Comparison of ENCODE assay signal across 6 cellular contexts in the genomic region with DNA sequence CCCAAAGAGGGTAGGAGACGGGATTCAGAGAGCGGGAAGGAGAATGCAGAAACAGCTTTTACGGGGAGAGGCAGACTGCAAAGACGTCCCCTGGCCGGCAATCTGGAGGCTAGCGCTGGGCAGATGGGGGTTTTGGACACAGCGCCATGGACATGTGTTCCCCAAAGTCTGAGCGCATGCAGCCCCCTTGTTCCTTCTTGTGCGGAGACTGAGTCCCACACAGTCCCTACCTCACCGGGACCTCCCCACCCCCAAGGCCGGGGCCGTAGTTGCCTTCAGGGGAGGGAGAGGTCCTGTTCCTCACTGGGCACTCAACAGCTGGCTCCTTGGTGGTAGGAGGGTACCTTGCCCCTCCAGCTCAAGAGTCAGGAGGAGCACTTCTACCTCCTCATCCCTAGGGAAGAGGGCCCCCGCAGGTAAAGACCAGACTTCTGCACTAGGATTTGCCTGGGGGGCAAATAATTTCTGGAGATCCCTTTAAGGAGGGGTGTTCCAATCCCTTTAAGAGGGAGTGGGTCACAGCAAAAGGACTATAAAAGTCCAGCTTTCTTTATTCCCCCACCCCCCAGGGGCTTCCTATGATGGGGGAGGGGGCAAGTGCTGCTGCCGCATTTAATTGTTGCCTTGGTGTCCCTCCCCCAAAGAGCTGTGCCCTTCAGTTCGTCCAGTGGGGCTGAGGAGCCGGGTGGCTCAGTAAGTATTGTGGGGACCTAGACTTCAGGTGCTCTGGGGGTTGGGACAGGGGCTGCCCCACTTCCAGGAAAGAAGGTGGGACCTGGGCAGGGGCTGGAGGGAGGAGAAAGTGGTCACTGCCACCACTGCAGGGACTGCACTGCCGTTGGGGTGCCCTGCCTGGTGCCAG. TPM values are rescaled to one million over a fixed set of nuclear protein-coding genes. Genes with fewer than 3 reads are reported as not detected.
DNase-seq lines count a peak whose midpoint lies in the region; ATAC-seq, FAIRE-seq and TF ChIP-seq lines count a peak whose summit lies in the region.

No MANE protein-coding gene starts in this region.

- H3K36me3 ChIP-seq in CD8-positive, alpha-beta memory T cell (ENCODE audit: insufficient read depth, low read length) = no peaks in the 10 kb centered on the region
- no peaks in the 10 kb centered on the region for H3K36me3 ChIP-seq in muscle layer of duodenum (ENCODE audit: control insufficient read depth in 1 of 2, insufficient read depth in 2 of 2, low read length in 2 of 2)
- H3K36me3 ChIP-seq in small intestine (ENCODE audit: control insufficient read depth in 2 of 2, insufficient read depth in 2 of 2, low read length in 2 of 2) = no peaks in the 10 kb centered on the region

- ATAC-seq in activated B cell treated with CpG ODN at 0.5 μM for 24 hours (ENCODE audit: low read depth) = no peak

- H3K9me3 ChIP-seq in CD8-positive, alpha-beta memory T cell (ENCODE audit: low read length) = no peaks in the 10 kb centered on the region
- H3K9me3 ChIP-seq in muscle layer of duodenum (ENCODE audit: control insufficient read depth in 1 of 2, low read length in 2 of 2) (no peaks in the 10 kb centered on the region), small intestine (ENCODE audit: control insufficient read depth, low read depth) (no peaks in the 10 kb centered on the region)

- H3K27me3 Mint-ChIP-seq in CD8-positive, alpha-beta memory T cell = peaks cover 11 to 15% of the 10 kb centered on the region in 2 donors
- H3K27me3 Mint-ChIP-seq in activated B cell treated with CpG ODN at 0.5 μM for 24 hours = peaks cover 27% of the 10 kb centered on the region

- no peak for TF ChIP-seq CTCF in activated B cell treated with CpG ODN at 0.5 μM for 24 hours (IDR thresholded peaks at IDR 0.05)

- DNase-seq in CD8-positive, alpha-beta memory T cell = no peak
- DNase-seq in activated B cell treated with CpG ODN at 0.5 μM for 24 hours (no peak), small intestine (no peak)
- no peak for DNase-seq in activated CD4-positive, CD25-positive, alpha-beta regulatory T cell (lab: John Stamatoyannopoulos, UW)
- no peak for DNase-seq in effector CD4-positive, alpha-beta T cell

- peak overlapping the region; percentile 45 for H3K4me3 ChIP-seq in CD8-positive, alpha-beta memory T cell (ENCODE audit: low read length)
- H3K4me3 ChIP-seq in muscle layer of duodenum (ENCODE audit: low read depth in 1 of 2, low read length in 2 of 2) (peak overlapping the region; percentile 44 to 69), small intestine (ENCODE audit: low read depth in 1 of 2, low read length in 2 of 2) (no peak overlapping the region)

- peak overlapping the region; percentile 65 to 81 (median 77) for H3K4me3 Mint-ChIP-seq in CD8-positive, alpha-beta memory T cell
- peak overlapping the region; percentile 58 for H3K4me3 Mint-ChIP-seq in activated B cell treated with CpG ODN at 0.5 μM for 24 hours

- CTCF ChIA-PET in CD8-positive, alpha-beta memory T cell (lab: Charles Lee) = interaction anchor here (1.0 kb wide), 1 partner anchor 69 kb away, joined by 3 read pairs; no protein-coding TSS in a partner anchor
- CTCF ChIA-PET in activated B cell treated with CpG ODN at 0.5 μM for 24 hours (lab: Charles Lee) = no interaction called here

- peak overlapping the region in 1 of 8 donors; percentile 35 for H3K27ac Mint-ChIP-seq in CD8-positive, alpha-beta memory T cell
- no peak overlapping the region for H3K27ac Mint-ChIP-seq in activated B cell treated with CpG ODN at 0.5 μM for 24 hours

- 11 to 29% (median 28%) methylated on average over 17 of the region's 17 CpGs for WGBS in small intestine, 3 donors

- peaks cover 28% of the 10 kb centered on the region for H3K4me1 ChIP-seq in CD8-positive, alpha-beta memory T cell (ENCODE audit: insufficient read depth, low read length)
- peaks cover 7 to 25% of the 10 kb centered on the region in 2 donors for H3K4me1 ChIP-seq in muscle layer of duodenum (ENCODE audit: control insufficient read depth in 1 of 2, insufficient read depth in 2 of 2, low read length in 2 of 2)
- peaks cover 0 to 3% of the 10 kb centered on the region in 2 donors for H3K4me1 ChIP-seq in small intestine (ENCODE audit: control insufficient read depth in 2 of 2, insufficient read depth in 1 of 2, low read depth in 1 of 2, low read length in 1 of 2)

- H3K36me3 Mint-ChIP-seq in CD8-positive, alpha-beta memory T cell = peaks cover 0 to 4% (median 3%) of the 10 kb centered on the region in 3 donors
- H3K36me3 Mint-ChIP-seq in activated B cell treated with CpG ODN at 0.5 μM for 24 hours (ENCODE audit: low read depth) = peaks cover 4% of the 10 kb centered on the region

- no peak for FAIRE-seq in small intestine (lab: Jason Lieb, UNC)

- peaks cover 0 to 3% (median 0%) of the 10 kb centered on the region in 5 donors for H3K9me3 Mint-ChIP-seq in CD8-positive, alpha-beta memory T cell
- no peaks in the 10 kb centered on the region for H3K9me3 Mint-ChIP-seq in activated B cell treated with CpG ODN at 0.5 μM for 24 hours

- peak overlapping the region; percentile 52 for H3K27ac ChIP-seq in CD8-positive, alpha-beta memory T cell (ENCODE audit: low read depth, low read length)
- H3K27ac ChIP-seq in muscle layer of duodenum (ENCODE audit: low read length) (no peak overlapping the region), small intestine (ENCODE audit: low read depth in 1 of 2, low read length in 1 of 2) (no peak overlapping the region)

- H3K27me3 ChIP-seq in CD8-positive, alpha-beta memory T cell (ENCODE audit: insufficient read depth, low read length, poor library complexity, severe bottlenecking) = peaks cover 6% of the 10 kb centered on the region
- peaks cover 27% of the 10 kb centered on the region for H3K27me3 ChIP-seq in muscle layer of duodenum (ENCODE audit: low read depth, low read length)
- peaks cover 0 to 12% of the 10 kb centered on the region in 2 donors for H3K27me3 ChIP-seq in small intestine (ENCODE audit: control insufficient read depth in 2 of 2, insufficient read depth in 2 of 2, low read length in 2 of 2)

- peaks cover 31 to 46% (median 36%) of the 10 kb centered on the region in 3 donors for H3K4me1 Mint-ChIP-seq in CD8-positive, alpha-beta memory T cell
- peaks cover 39% of the 10 kb centered on the region for H3K4me1 Mint-ChIP-seq in activated B cell treated with CpG ODN at 0.5 μM for 24 hours

- intact Hi-C loops in activated B cell treated with CpG ODN at 0.5 μM for 24 hours (cut with micrococcal nuclease) = loop anchor here (10.0 kb wide), 1 partner anchor 652 kb away; a partner anchor contains a TSS

- POLR2A ChIA-PET in CD8-positive, alpha-beta memory T cell (lab: Charles Lee) = interaction anchor here (0.5 kb wide), 1 partner anchor 12 kb away, joined by 4 read pairs; no protein-coding TSS in a partner anchor
- POLR2A ChIA-PET in activated B cell treated with CpG ODN at 0.5 μM for 24 hours (lab: Charles Lee) = no interaction called here

RNA-seq across cellular contexts. Expression of a gene that starts 3.6 kb away (rescaled TPM):
- 10 to 100 TPM; 23.6 to 24.9 TPM for total RNA-seq in CD8-positive, alpha-beta memory T cell
- 4.1 TPM for polyA plus RNA-seq in CD8-positive, alpha-beta memory T cell
- total RNA-seq in activated B cell treated with CpG ODN at 0.5 μM for 24 hours = 27.5 and 28.4 TPM in 2 replicates
- polyA plus RNA-seq in small intestine = 10 to 100 TPM; 10.7 to 13.3 (median 11.6) TPM

RNA-seq across cellular contexts. Expression of a gene that starts 31.5 kb away (rescaled TPM):
- total RNA-seq in CD8-positive, alpha-beta memory T cell = 10 to 100 TPM; 68.5 to 80.1 TPM
- 56.0 TPM for polyA plus RNA-seq in CD8-positive, alpha-beta memory T cell
- total RNA-seq in activated B cell treated with CpG ODN at 0.5 μM for 24 hours = 63.5 and 76.7 TPM in 2 replicates
- 10 to 100 TPM; 20.0 to 58.3 (median 22.8) TPM for polyA plus RNA-seq in small intestine

RNA-seq across cellular contexts. Expression of a gene that starts 33.7 kb away (rescaled TPM):
- 10 to 100 TPM; 13.1 to 13.3 TPM for total RNA-seq in CD8-positive, alpha-beta memory T cell
- polyA plus RNA-seq in CD8-positive, alpha-beta memory T cell = 1.7 TPM
- total RNA-seq in activated B cell treated with CpG ODN at 0.5 μM for 24 hours = 10.1 and 10.2 TPM in 2 replicates
- polyA plus RNA-seq in small intestine = 1 to 10 TPM in 2 of 3 donors, under 1 TPM in 1; 0.45 to 6.3 (median 1.1) TPM

RNA-seq across cellular contexts. Expression of a gene that starts 54.6 kb away (rescaled TPM):
- total RNA-seq in CD8-positive, alpha-beta memory T cell = 10 to 100 TPM; 42.8 to 49.9 TPM
- polyA plus RNA-seq in CD8-positive, alpha-beta memory T cell = 3.6 TPM
- total RNA-seq in activated B cell treated with CpG ODN at 0.5 μM for 24 hours = 11.5 and 13.4 TPM in 2 replicates
- 10 to 100 TPM in 1 of 3 donors, 1 to 10 TPM in 2; 4.1 to 24.3 (median 5.6) TPM for polyA plus RNA-seq in small intestine

Comparison
In these comparisons a context has a peak if more than half of its experiments do, and no peak if none do; other contexts are left out.
1. H3K4me3 ChIP-seq: peak in CD8-positive, alpha-beta memory T cell (single experiment) and muscle layer of duodenum (2 of 2); none in small intestine (0 of 2).